ENCODE assay signal across 17 cellular contexts in genomic region chr7:155477469-155477868, GRCh38. TPM values are rescaled to one million over a fixed set of nuclear protein-coding genes. Genes with fewer than 3 reads are reported as not detected.
DNase-seq lines count a peak whose midpoint lies in the region; ATAC-seq lines count a peak whose summit lies in the region.
"Had no signal": no experiment of that assay in that cellular context is flagged by ENCODE, and none has a peak within 500 bp of the region (broad histone marks: within the 10 kb centered on the region; RNA-seq: fewer than 3 reads in every experiment).

No MANE protein-coding gene starts in this region.

- peaks cover 72% of the 10 kb centered on the region for H3K27me3 Mint-ChIP-seq in activated CD8-positive, alpha-beta memory T cell treated with anti-CD3 and anti-CD28 coated beads, Interleukin-2, amount 10 ng/mL, durations not matched to agents 7 days and 5 days
- peaks cover 63% of the 10 kb centered on the region for H3K27me3 Mint-ChIP-seq in activated T-helper 2 cell treated with anti-CD3 and anti-CD28 coated beads, Interferon-gamma antibody, Interleukin-2, Interleukin-4, amounts not matched to agents 10 μg/mL and 5 μg/mL and 100 μg/mL, durations not matched to agents 14 hours and 24 hours and 36 hours (ENCODE audit: low read depth)

- DNase-seq in activated CD8-positive, alpha-beta memory T cell treated with anti-CD3 and anti-CD28 coated beads, Interleukin-2, amount 10 ng/mL, durations not matched to agents 7 days and 5 days: peak; percentile 50
- no peak for DNase-seq in activated CD8-positive, alpha-beta memory T cell treated with anti-CD3 and anti-CD28 coated beads for 24 hours
- DNase-seq in activated T-helper 2 cell treated with anti-CD3 and anti-CD28 coated beads, Interferon-gamma antibody, Interleukin-2, Interleukin-4, amounts not matched to agents 10 μg/mL and 5 μg/mL and 100 μg/mL, durations not matched to agents 14 hours and 24 hours and 36 hours (ENCODE audit: low spot score): no peak
- no peak for DNase-seq in germinal center (ENCODE audit: low spot score)
- DNase-seq in anterior cingulate cortex (lab: John Stamatoyannopoulos, UW): no peak
- no peak for DNase-seq in effector CD8-positive, alpha-beta T cell (lab: John Stamatoyannopoulos, UW)
- DNase-seq: GOT3; KG1; stimulated activated CD4-positive, alpha-beta T cell treated with anti-CD3 and anti-CD28 coated beads, Interleukin-4, amount 100 ng/mL, for 24 hours; WERI-Rb-1 had no signal

- peaks cover 5% of the 10 kb centered on the region for H3K9me3 Mint-ChIP-seq in activated CD8-positive, alpha-beta memory T cell treated with anti-CD3 and anti-CD28 coated beads, Interleukin-2, amount 10 ng/mL, durations not matched to agents 7 days and 5 days (ENCODE audit: low read depth)
- peaks cover 5% of the 10 kb centered on the region for H3K9me3 Mint-ChIP-seq in activated T-helper 2 cell treated with anti-CD3 and anti-CD28 coated beads, Interferon-gamma antibody, Interleukin-2, Interleukin-4, amounts not matched to agents 10 μg/mL and 5 μg/mL and 100 μg/mL, durations not matched to agents 14 hours and 24 hours and 36 hours

- peaks cover 19% of the 10 kb centered on the region for H3K4me1 Mint-ChIP-seq in activated CD8-positive, alpha-beta memory T cell treated with anti-CD3 and anti-CD28 coated beads, Interleukin-2, amount 10 ng/mL, durations not matched to agents 7 days and 5 days
- peaks cover 13% of the 10 kb centered on the region for H3K4me1 Mint-ChIP-seq in activated T-helper 2 cell treated with anti-CD3 and anti-CD28 coated beads, Interferon-gamma antibody, Interleukin-2, Interleukin-4, amounts not matched to agents 10 μg/mL and 5 μg/mL and 100 μg/mL, durations not matched to agents 14 hours and 24 hours and 36 hours (ENCODE audit: low read depth)
- H3K4me1 Mint-ChIP-seq: activated naive CD4-positive, alpha-beta T cell treated with anti-CD3 and anti-CD28 coated beads, Interleukin-2, amount 50 U/mL, for 24 hours had no signal

- intact Hi-C loops in activated T-helper 2 cell treated with anti-CD3 and anti-CD28 coated beads, Interferon-gamma antibody, Interleukin-2, Interleukin-4, amounts not matched to agents 10 μg/mL and 5 μg/mL and 100 μg/mL, durations not matched to agents 14 hours and 24 hours and 36 hours (cut with micrococcal nuclease): loop anchor here (10.0 kb wide), 2 partner anchors 257 to 273 kb away; no protein-coding TSS in a partner anchor

- H3K4me3 Mint-ChIP-seq in activated CD8-positive, alpha-beta memory T cell treated with anti-CD3 and anti-CD28 coated beads, Interleukin-2, amount 10 ng/mL, durations not matched to agents 7 days and 5 days: no peak overlapping the region
- no peak overlapping the region for H3K4me3 Mint-ChIP-seq in activated T-helper 2 cell treated with anti-CD3 and anti-CD28 coated beads, Interferon-gamma antibody, Interleukin-2, Interleukin-4, amounts not matched to agents 10 μg/mL and 5 μg/mL and 100 μg/mL, durations not matched to agents 14 hours and 24 hours and 36 hours (ENCODE audit: low read depth)
- H3K4me3 Mint-ChIP-seq: activated naive CD4-positive, alpha-beta T cell treated with anti-CD3 and anti-CD28 coated beads, Interleukin-2, amount 50 U/mL, for 24 hours had no signal

- peak; percentile 64 for ATAC-seq in activated CD8-positive, alpha-beta memory T cell treated with anti-CD3 and anti-CD28 coated beads, Interleukin-2, amount 10 ng/mL, durations not matched to agents 7 days and 5 days
- ATAC-seq in GM21619 (IDR thresholded peaks at IDR 0.05; ENCODE audit: unreplicated experiment): peak; percentile 99
- ATAC-seq in HG03103 (IDR thresholded peaks at IDR 0.05; ENCODE audit: low read depth, unreplicated experiment): peak; percentile 79
- ATAC-seq: A549, gastroesophageal sphincter had no signal

- peak overlapping the region; percentile 29 for H3K27ac Mint-ChIP-seq in activated CD8-positive, alpha-beta memory T cell treated with anti-CD3 and anti-CD28 coated beads, Interleukin-2, amount 10 ng/mL, durations not matched to agents 7 days and 5 days
- H3K27ac Mint-ChIP-seq in activated T-helper 2 cell treated with anti-CD3 and anti-CD28 coated beads, Interferon-gamma antibody, Interleukin-2, Interleukin-4, amounts not matched to agents 10 μg/mL and 5 μg/mL and 100 μg/mL, durations not matched to agents 14 hours and 24 hours and 36 hours: peak overlapping the region; percentile 47

- H3K36me3 Mint-ChIP-seq in activated CD8-positive, alpha-beta memory T cell treated with anti-CD3 and anti-CD28 coated beads, Interleukin-2, amount 10 ng/mL, durations not matched to agents 7 days and 5 days: peaks cover 4% of the 10 kb centered on the region
- H3K36me3 Mint-ChIP-seq in activated T-helper 2 cell treated with anti-CD3 and anti-CD28 coated beads, Interferon-gamma antibody, Interleukin-2, Interleukin-4, amounts not matched to agents 10 μg/mL and 5 μg/mL and 100 μg/mL, durations not matched to agents 14 hours and 24 hours and 36 hours (ENCODE audit: low read depth): peaks cover 3% of the 10 kb centered on the region

- CTCF ChIA-PET in activated CD8-positive, alpha-beta memory T cell treated with anti-CD3 and anti-CD28 coated beads, Interleukin-2, amount 10 ng/mL, durations not matched to agents 7 days and 5 days (lab: Charles Lee): interaction anchor here (1.2 kb wide), 1 partner anchor 11 kb away, joined by 4 read pairs; no protein-coding TSS in a partner anchor

RNA-seq across cellular contexts. Expression of gene EN2, which starts 19.5 kb away (rescaled TPM):
- not detected for total RNA-seq in activated CD8-positive, alpha-beta memory T cell treated with anti-CD3 and anti-CD28 coated beads, Interleukin-2, amount 10 ng/mL, durations not matched to agents 7 days and 5 days
- total RNA-seq in activated T-helper 2 cell treated with anti-CD3 and anti-CD28 coated beads, Interferon-gamma antibody, Interleukin-2, Interleukin-4, amounts not matched to agents 10 μg/mL and 5 μg/mL and 100 μg/mL, durations not matched to agents 14 hours and 24 hours and 36 hours: not detected in 2 replicates
- total RNA-seq: RPMI7951, temporal lobe had no signal
